Comparison of ENCODE assay signal across 17 cellular contexts in genomic region chr6:170443151-170443662, GRCh38.
A peak's percentile ranks its signal among the peaks of the same experiment; 100 is the strongest.
DNase-seq lines count a peak whose midpoint lies in the region; ATAC-seq, FAIRE-seq and TF ChIP-seq lines count a peak whose summit lies in the region.
"Had no signal": no experiment of that assay in that cellular context is flagged by ENCODE, and none has a peak within 500 bp of the region (broad histone marks: within the 10 kb centered on the region; RNA-seq: fewer than 3 reads in every experiment).

No MANE protein-coding gene starts in this region.

- no peak for TF ChIP-seq POLR2A in K562 (conservative IDR thresholded peaks at IDR 0.05)

- no peaks in the 10 kb centered on the region; a peak in 2 of 5 replicates for H3K9me3 Mint-ChIP-seq in H9
- no peaks in the 10 kb centered on the region for H3K9me3 Mint-ChIP-seq in natural killer cell treated with Interleukin-12 subunit alpha and Interleukin-12 subunit beta and Interleukin-15 and Interleukin-18, amount 100 ng/mL, for 72 hours
- H3K9me3 Mint-ChIP-seq: effector memory CD8-positive, alpha-beta T cell; stimulated activated effector memory CD8-positive, alpha-beta T cell treated with anti-CD3 and anti-CD28 coated beads, Interleukin-12 subunit alpha, Interleukin-12 subunit beta, amount 100 ng/mL, for 72 hours had no signal

- no peak overlapping the region for H2AK5ac ChIP-seq in H9 (ENCODE audit: insufficient read length, low read length)

- DNase-seq in DMS153 (lab: John Stamatoyannopoulos, UW) (peak; percentile 17), DMS153 treated with DMSO at 0.1 percent for 48 hours (lab: John Stamatoyannopoulos, UW; ENCODE audit: unreplicated experiment) (no peak), H9 (peak; percentile 56), K562 (ENCODE audit: extremely low read depth in 1 of 4, low spot score in 3 of 4) (no peak), HPDE6-E6E7 (ENCODE audit: extremely low spot score) (no peak), NCI-H2171 treated with DMSO at 0.1 percent for 48 hours (lab: John Stamatoyannopoulos, UW) (no peak)
- DNase-seq in natural killer cell treated with Interleukin-12 subunit alpha and Interleukin-12 subunit beta and Interleukin-15 and Interleukin-18, amount 100 ng/mL, for 72 hours (ENCODE audit: low spot score), result peak; percentile 16
- DNase-seq in stimulated activated CD4-positive, alpha-beta T cell treated with anti-CD3 and anti-CD28 coated beads, Interleukin-15, amount 100 ng/mL, for 24 hours, result no peak
- DNase-seq: effector memory CD8-positive, alpha-beta T cell; foreskin fibroblast; GM23248; NCI-H1930; upper lobe of left lung had no signal

- peak; percentile 56 for ATAC-seq in K562
- ATAC-seq in natural killer cell treated with Interleukin-12 subunit alpha and Interleukin-12 subunit beta and Interleukin-15 and Interleukin-18, amount 100 ng/mL, for 72 hours, result no peak

- POLR2A ChIA-PET in K562 (lab: Yijun Ruan, JAX), result interaction anchor here (0.6 to 1.6 kb wide), 3 partner anchors 18 to 742 kb away, joined by 3 to 5 read pairs (median 3); no protein-coding TSS in a partner anchor

- H3K9ac ChIP-seq in H9 (ENCODE audit: extremely low read depth, insufficient read length, low read length) (no peak overlapping the region), K562 (ENCODE audit: insufficient read depth in 1 of 2, low read depth in 2 of 2, low read length in 2 of 2) (no peak overlapping the region)
- H3K9ac ChIP-seq: GM23248, KMS-11 had no signal

- H3K9me3 ChIP-seq in H9 (ENCODE audit: control insufficient read depth, low read depth, low read length) (no peaks in the 10 kb centered on the region), K562 (replicated peaks; ENCODE audit: control insufficient read depth, insufficient read depth, low read depth, low read length) (no peaks in the 10 kb centered on the region)
- H3K9me3 ChIP-seq: upper lobe of left lung had no signal

- H2BK20ac ChIP-seq in H9 (ENCODE audit: low read depth, low read length, poor library complexity, severe bottlenecking), result no peak overlapping the region

- no peaks in the 10 kb centered on the region for H3K9me1 ChIP-seq in K562 (ENCODE audit: control insufficient read depth, insufficient read depth, low read length)

- TF ChIP-seq EP300 in K562 (IDR thresholded peaks at IDR 0.05; ENCODE audit: low read length), result no peak

- CTCF ChIA-PET in K562 (lab: Yijun Ruan, JAX; ENCODE audit: low intra/inter-chr PET ratio), result no interaction called here

- H3K36me3 Mint-ChIP-seq in H9 (ENCODE audit: insufficient read depth in 1 of 3, low read depth in 3 of 3), result no peaks in the 10 kb centered on the region
- no peaks in the 10 kb centered on the region for H3K36me3 Mint-ChIP-seq in natural killer cell treated with Interleukin-12 subunit alpha and Interleukin-12 subunit beta and Interleukin-15 and Interleukin-18, amount 100 ng/mL, for 72 hours
- H3K36me3 Mint-ChIP-seq: stimulated activated effector memory CD8-positive, alpha-beta T cell treated with anti-CD3 and anti-CD28 coated beads, Interleukin-12 subunit alpha, Interleukin-12 subunit beta, amount 100 ng/mL, for 72 hours had no signal

- intact Hi-C loops in K562 (cut with micrococcal nuclease), result no loop called here

- in situ Hi-C loops in K562 (cut with MboI), result no loop called here

- H4K20me1 ChIP-seq in H9 (ENCODE audit: control insufficient read depth, insufficient read depth, insufficient read length) (no peaks in the 10 kb centered on the region), K562 (replicated peaks; ENCODE audit: control insufficient read depth, insufficient read depth, low read length) (peaks cover 5% of the 10 kb centered on the region)

- no peaks in the 10 kb centered on the region for H3K23me2 ChIP-seq in H9 (ENCODE audit: insufficient read length, low read depth, low read length, poor library complexity, severe bottlenecking)

- H3K79me2 ChIP-seq in H9 (ENCODE audit: insufficient read depth, low read length), result no peaks in the 10 kb centered on the region
- H3K79me2 ChIP-seq in K562 (ENCODE audit: control insufficient read depth, insufficient read depth, low read length), result no peaks in the 10 kb centered on the region

- no peak overlapping the region for H3K27ac ChIP-seq in H9 (ENCODE audit: insufficient read length, low read depth, low read length)
- H3K27ac ChIP-seq in K562 (ENCODE audit: extremely low read depth, low read depth, low read length), result no peak overlapping the region
- H3K27ac ChIP-seq: GM23248, KMS-11, upper lobe of left lung had no signal

- H3K4me2 ChIP-seq in H9 (ENCODE audit: insufficient read depth, insufficient read length, low read length), result no peak overlapping the region
- no peak overlapping the region for H3K4me2 ChIP-seq in K562 (ENCODE audit: insufficient read depth, low read length)
- H3K4me2 ChIP-seq: KMS-11 had no signal

- no peak overlapping the region for H3K23ac ChIP-seq in H9 (ENCODE audit: insufficient read length, low read depth, low read length)

- H3K36me3 ChIP-seq in K562 (ENCODE audit: control insufficient read depth, insufficient read depth, low read length), result no peaks in the 10 kb centered on the region
- H3K36me3 ChIP-seq: upper lobe of left lung had no signal

- no peak overlapping the region for H2BK15ac ChIP-seq in H9 (ENCODE audit: low read depth, low read length)

- TF ChIP-seq CTCF in H9 (conservative IDR thresholded peaks at IDR 0.05) (peak; percentile 59), K562 (IDR thresholded peaks at IDR 0.05 in 2 of 3, conservative IDR thresholded peaks at IDR 0.05 in 1 of 3; ENCODE audit: insufficient read depth in 2 of 3, low read depth in 1 of 3, low read length in 3 of 3) (peak in 2 of 3 experiments; percentile 19 to 35; a peak in 3 of 6 replicates)

- WGBS in H9 (ENCODE audit: extremely low coverage, insufficient read length, low lambda C conversion rate), result no CpG with 5 or more reads among the region's 8 CpGs
- WGBS in K562 (ENCODE audit: insufficient coverage, low coverage, missing lambda C conversion rate), result 0% methylated on average over 8 of the region's 8 CpGs

- no peak overlapping the region for H2AFZ ChIP-seq in H9 (ENCODE audit: low read length)
- H2AFZ ChIP-seq in K562 (ENCODE audit: low read depth, low read length), result no peak overlapping the region
- H2AFZ ChIP-seq: GM23248 had no signal

- H3K14ac ChIP-seq in H9 (ENCODE audit: insufficient read depth, low read length), result no peak overlapping the region

- no peaks in the 10 kb centered on the region for H3K27me3 ChIP-seq in H9 (ENCODE audit: insufficient read depth, low read length)
- peaks cover 49 to 83% of the 10 kb centered on the region in 2 experiments for H3K27me3 ChIP-seq in K562 (ENCODE audit: control insufficient read depth in 2 of 2, insufficient read depth in 2 of 2, low read length in 2 of 2)
- H3K27me3 ChIP-seq: upper lobe of left lung had no signal

- H3K18ac ChIP-seq in H9 (ENCODE audit: insufficient read length, low read depth, low read length), result no peak overlapping the region

- no peak overlapping the region for H4K91ac ChIP-seq in H9 (ENCODE audit: insufficient read length, low read depth, low read length)

- peak in 1 of 2 experiments; percentile 20; a peak in 1 of 4 replicates for TF ChIP-seq RAD21 in K562 (CRISPR knock-in tag; conservative IDR thresholded peaks at IDR 0.05 in 1 of 2, IDR thresholded peaks at IDR 0.05 in 1 of 2)

- BruUV-seq in K562 (replicated peaks; lab: Mats Ljungman, UMichigan), result no TSS peak

- H2BK5ac ChIP-seq in H9 (ENCODE audit: insufficient read length, low read length), result no peak overlapping the region

- H3K27me3 Mint-ChIP-seq in H9 (ENCODE audit: low read depth), result peaks cover 2% of the 10 kb centered on the region
- H3K27me3 Mint-ChIP-seq in natural killer cell treated with Interleukin-12 subunit alpha and Interleukin-12 subunit beta and Interleukin-15 and Interleukin-18, amount 100 ng/mL, for 72 hours, result peaks cover 0 to 4% of the 10 kb centered on the region in 2 donors

- H3K27ac Mint-ChIP-seq in H9, result no peak overlapping the region
- H3K27ac Mint-ChIP-seq in natural killer cell treated with Interleukin-12 subunit alpha and Interleukin-12 subunit beta and Interleukin-15 and Interleukin-18, amount 100 ng/mL, for 72 hours, result peak overlapping the region in 1 of 2 donors; percentile 4
- H3K27ac Mint-ChIP-seq: stimulated activated effector memory CD8-positive, alpha-beta T cell treated with anti-CD3 and anti-CD28 coated beads, Interleukin-12 subunit alpha, Interleukin-12 subunit beta, amount 100 ng/mL, for 72 hours had no signal

- H3K4me3 Mint-ChIP-seq in H9, result no peak overlapping the region
- no peak overlapping the region for H3K4me3 Mint-ChIP-seq in natural killer cell treated with Interleukin-12 subunit alpha and Interleukin-12 subunit beta and Interleukin-15 and Interleukin-18, amount 100 ng/mL, for 72 hours
- H3K4me3 Mint-ChIP-seq: effector memory CD8-positive, alpha-beta T cell; stimulated activated effector memory CD8-positive, alpha-beta T cell treated with anti-CD3 and anti-CD28 coated beads, Interleukin-12 subunit alpha, Interleukin-12 subunit beta, amount 100 ng/mL, for 72 hours had no signal

- FAIRE-seq in K562 (lab: Jason Lieb, UNC), result no peak
- FAIRE-seq: TTC549 had no signal

- no peak overlapping the region for H2BK12ac ChIP-seq in H9 (ENCODE audit: insufficient read length, low read depth, low read length)

- no peak overlapping the region for H4K8ac ChIP-seq in H9 (replicated peaks; ENCODE audit: insufficient read length, low read depth, low read length)

- H3K4me3 ChIP-seq in K562, result no peak overlapping the region
- H3K4me3 ChIP-seq: GM23248, lung, upper lobe of left lung had no signal

- no peaks in the 10 kb centered on the region for H3K79me1 ChIP-seq in H9 (ENCODE audit: insufficient read depth, low read depth, low read length, poor library complexity, severe bottlenecking)

- H2BK120ac ChIP-seq in H9 (ENCODE audit: low read depth, low read length, poor library complexity, severe bottlenecking), result no peak overlapping the region

- no peak overlapping the region for H3T11ph ChIP-seq in H9 (ENCODE audit: low read length)

- no peak overlapping the region for H3K4ac ChIP-seq in H9 (ENCODE audit: low read depth, low read length)

- no peak overlapping the region for H3K56ac ChIP-seq in H9 (ENCODE audit: insufficient read length, low read depth, low read length)

- peaks cover 2 to 17% of the 10 kb centered on the region in 2 experiments for H3K4me1 Mint-ChIP-seq in H9
- peaks cover 39 to 43% of the 10 kb centered on the region in 2 donors for H3K4me1 Mint-ChIP-seq in natural killer cell treated with Interleukin-12 subunit alpha and Interleukin-12 subunit beta and Interleukin-15 and Interleukin-18, amount 100 ng/mL, for 72 hours (ENCODE audit: low read depth in 2 of 2)

- H3K4me1 ChIP-seq in H9 (ENCODE audit: insufficient read depth, low read length) (no peaks in the 10 kb centered on the region), K562 (replicated peaks in 1 of 2; ENCODE audit: control insufficient read depth in 2 of 2, insufficient read depth in 2 of 2, low read length in 2 of 2) (peaks cover 0 to 12% of the 10 kb centered on the region in 2 experiments; a peak in 2 of 5 replicates)

- H4K5ac ChIP-seq in H9 (ENCODE audit: insufficient read length, low read depth, low read length), result no peak overlapping the region

TF ChIP-seq in K562, 482 proteins besides CTCF, POLR2A, EP300 and RAD21:
- TF ChIP-seq SMC3 (conservative IDR thresholded peaks at IDR 0.05; ENCODE audit: insufficient read depth, low read depth, low read length) (0 out of 2 replicates have a peak, but pooled peaks have one; percentile 14), SNRNP70 (optimal IDR thresholded peaks at IDR 0.05; ENCODE audit: low read depth, low read length) (no peak)

Comparison
In these comparisons a context has a peak if more than half of its experiments do, and no peak if none do; other contexts are left out.
1. DNase-seq: peak in DMS153 (single experiment), H9 (single experiment) and natural killer cell treated with Interleukin-12 subunit alpha and Interleukin-12 subunit beta and Interleukin-15 and Interleukin-18, amount 100 ng/mL, for 72 hours (single experiment); none in DMS153 treated with DMSO at 0.1 percent for 48 hours (single experiment), K562 (0 of 4), stimulated activated CD4-positive, alpha-beta T cell treated with anti-CD3 and anti-CD28 coated beads, Interleukin-15, amount 100 ng/mL, for 24 hours (single experiment), HPDE6-E6E7 (single experiment) and NCI-H2171 treated with DMSO at 0.1 percent for 48 hours (single experiment).